In the genomic region with DNA sequence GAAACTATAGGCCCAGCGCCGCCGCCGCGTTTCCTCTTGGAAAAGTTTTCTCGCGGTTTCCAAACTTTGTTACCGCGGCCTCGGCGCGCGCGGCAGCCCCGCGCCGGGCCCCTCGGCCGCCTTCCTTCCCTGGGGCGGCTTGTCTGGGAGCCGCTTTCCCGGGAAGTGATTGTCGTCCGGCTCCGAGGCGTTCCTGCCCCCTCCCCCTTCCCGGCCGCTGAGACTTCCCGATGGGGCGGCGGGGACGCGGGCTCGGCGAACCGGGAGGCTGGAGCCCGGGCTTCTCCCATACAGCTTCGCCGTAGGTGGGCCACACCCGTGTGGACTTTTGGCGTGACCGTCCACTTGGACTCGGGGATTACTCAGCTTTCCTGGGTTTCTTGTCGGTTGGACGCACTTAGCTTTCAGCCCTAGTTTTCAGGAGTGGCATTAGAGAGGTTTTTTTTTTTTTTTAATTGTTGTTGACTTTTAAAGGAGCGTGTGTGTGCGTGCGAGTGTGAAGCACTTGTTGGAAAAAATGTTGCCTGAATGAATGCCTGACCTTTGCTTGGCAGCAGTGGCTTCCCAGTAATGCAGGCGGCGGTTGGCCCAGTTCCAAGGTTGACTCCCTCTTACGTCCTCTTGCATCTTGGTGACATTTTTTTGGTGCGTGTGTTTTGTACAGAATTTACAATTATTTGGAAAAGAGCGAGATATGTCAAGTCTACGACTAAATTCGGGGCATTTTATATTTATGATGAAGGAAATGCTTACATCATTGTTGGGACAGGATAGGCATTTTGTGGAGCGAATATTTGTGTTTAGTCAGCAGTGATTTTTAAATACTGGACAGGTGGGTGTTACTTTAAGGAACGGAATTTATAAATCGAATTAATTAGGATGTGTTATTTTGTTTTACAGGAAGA, we compare ENCODE assay signal across 8 cellular contexts. TPM values are rescaled to one million over a fixed set of nuclear protein-coding genes. Genes with fewer than 3 reads are reported as not detected.
DNase-seq lines count a peak whose midpoint lies in the region; ATAC-seq and TF ChIP-seq lines count a peak whose summit lies in the region.

No MANE protein-coding gene starts in this region.

- no peak overlapping the region for H3K27ac ChIP-seq in CD4-positive, CD25-positive, alpha-beta regulatory T cell (ENCODE audit: insufficient read depth, low read length, poor library complexity, severe bottlenecking)
- H3K27ac ChIP-seq in VCaP (peak overlapping the region; percentile 99), cingulate gyrus (ENCODE audit: low read depth, low read length) (peak overlapping the region; percentile 69)

- no peaks in the 10 kb centered on the region for H3K9me3 ChIP-seq in CD4-positive, CD25-positive, alpha-beta regulatory T cell (ENCODE audit: control insufficient read depth in 2 of 2, low read length in 2 of 2)

- H3K27me3 ChIP-seq in CD4-positive, CD25-positive, alpha-beta regulatory T cell (ENCODE audit: control insufficient read depth, insufficient read depth, low read length): no peaks in the 10 kb centered on the region

- H3K36me3 Mint-ChIP-seq in CD4-positive, CD25-positive, alpha-beta regulatory T cell: peaks cover 9% of the 10 kb centered on the region

- peak overlapping the region; percentile 71 for H3K4me3 ChIP-seq in CD4-positive, CD25-positive, alpha-beta regulatory T cell (ENCODE audit: low read depth, low read length)

- H3K36me3 ChIP-seq in CD4-positive, CD25-positive, alpha-beta regulatory T cell (ENCODE audit: control insufficient read depth, insufficient read depth, low read length): no peaks in the 10 kb centered on the region

- peaks cover 21% of the 10 kb centered on the region for H3K4me1 ChIP-seq in CD4-positive, CD25-positive, alpha-beta regulatory T cell (ENCODE audit: control insufficient read depth, insufficient read depth, low read length, poor library complexity, severe bottlenecking)

- no peak for TF ChIP-seq CTCF in VCaP (conservative IDR thresholded peaks at IDR 0.05)

- H3K9me3 Mint-ChIP-seq in CD4-positive, CD25-positive, alpha-beta regulatory T cell: peaks cover 0 to 15% (median 0%) of the 10 kb centered on the region in 7 donors

- H3K27me3 Mint-ChIP-seq in CD4-positive, CD25-positive, alpha-beta regulatory T cell: peaks cover 21% of the 10 kb centered on the region

- no peak for ATAC-seq in CD4-positive, CD25-positive, alpha-beta regulatory T cell (ENCODE audit: low read depth in 2 of 2)
- ATAC-seq in GM21825 (IDR thresholded peaks at IDR 0.05; ENCODE audit: unreplicated experiment) (peak; percentile 19), HG03196 (IDR thresholded peaks at IDR 0.05; ENCODE audit: unreplicated experiment) (no peak)

- H3K4me1 Mint-ChIP-seq in CD4-positive, CD25-positive, alpha-beta regulatory T cell: peaks cover 14 to 42% (median 27%) of the 10 kb centered on the region in 4 donors

- peak overlapping the region; percentile 69 to 90 (median 82) for H3K4me3 Mint-ChIP-seq in CD4-positive, CD25-positive, alpha-beta regulatory T cell

- H3K27ac Mint-ChIP-seq in CD4-positive, CD25-positive, alpha-beta regulatory T cell: peak overlapping the region in 1 of 3 donors; percentile 8

- peak in 2 of 3 donors; percentile 13 to 34 for DNase-seq in CD4-positive, CD25-positive, alpha-beta regulatory T cell
- DNase-seq in NCI-H146 (lab: John Stamatoyannopoulos, UW): peak; percentile 76
- peak; percentile 71 for DNase-seq in kidney glomerular epithelial cell (lab: John Stamatoyannopoulos, UW)
- DNase-seq in stimulated activated CD4-positive, alpha-beta T cell treated with anti-CD3 and anti-CD28 coated beads, Interleukin-12 subunit alpha, Interleukin-12 subunit beta, amount 100 ng/mL, for 4 hours: peak; percentile 47

RNA-seq across cellular contexts. Expression of a gene that starts 0.8 kb away (rescaled TPM):
- total RNA-seq in CD4-positive, CD25-positive, alpha-beta regulatory T cell: 48.6 TPM
- 10 to 100 TPM in 3 of 4 donors, 1 to 10 TPM in 1; 8.9 to 24.0 (median 12.1) TPM for polyA plus RNA-seq in CD4-positive, CD25-positive, alpha-beta regulatory T cell

Comparison
In these comparisons a context has a peak if more than half of its experiments do, and no peak if none do; other contexts are left out.
1. DNase-seq: peak in every context shown above with its lines; median percentile 76 in NCI-H146; 71 in kidney glomerular epithelial cell; 47 in stimulated activated CD4-positive, alpha-beta T cell treated with anti-CD3 and anti-CD28 coated beads, Interleukin-12 subunit alpha, Interleukin-12 subunit beta, amount 100 ng/mL, for 4 hours; 24 in CD4-positive, CD25-positive, alpha-beta regulatory T cell.